In genomic region chrX:46954716-46955115, GRCh38 we compare ENCODE assay signal across 1 cellular context.
TF ChIP-seq lines count a peak whose summit lies in the region.

No MANE protein-coding gene starts in this region.

TF ChIP-seq in WTC11, 78 proteins besides CTCF, POLR2A, EP300 and RAD21 (continued from another document):
- no peak for TF ChIP-seq ZNF512 (CRISPR knock-in tag; IDR thresholded peaks at IDR 0.05; ENCODE audit: borderline replicate concordance)
- no peak for TF ChIP-seq CREM (CRISPR knock-in tag; IDR thresholded peaks at IDR 0.05)
- TF ChIP-seq AR (CRISPR knock-in tag; IDR thresholded peaks at IDR 0.05): no peak
- no peak for TF ChIP-seq ESRRA (CRISPR knock-in tag; IDR thresholded peaks at IDR 0.05; ENCODE audit: borderline replicate concordance)
- no peak for TF ChIP-seq ZNF671 (CRISPR knock-in tag; IDR thresholded peaks at IDR 0.05)
- TF ChIP-seq ZMAT4 (CRISPR knock-in tag; IDR thresholded peaks at IDR 0.05): no peak
- no peak for TF ChIP-seq ZNF416 (CRISPR knock-in tag; IDR thresholded peaks at IDR 0.05)
- no peak for TF ChIP-seq ZNF423 (CRISPR knock-in tag; IDR thresholded peaks at IDR 0.05)
- no peak for TF ChIP-seq RELA (CRISPR knock-in tag; IDR thresholded peaks at IDR 0.05; ENCODE audit: borderline replicate concordance)
- no peak for TF ChIP-seq HMGA2 (CRISPR knock-in tag; IDR thresholded peaks at IDR 0.05)
- no peak for TF ChIP-seq ZNF263 (CRISPR knock-in tag; IDR thresholded peaks at IDR 0.05; ENCODE audit: low read depth)
- no peak for TF ChIP-seq FOXJ3 (CRISPR knock-in tag; IDR thresholded peaks at IDR 0.05; ENCODE audit: borderline replicate concordance)
- TF ChIP-seq CBFB (CRISPR knock-in tag; IDR thresholded peaks at IDR 0.05; ENCODE audit: low read depth): no peak
- TF ChIP-seq ARID4B (CRISPR knock-in tag; IDR thresholded peaks at IDR 0.05; ENCODE audit: borderline replicate concordance): no peak
- no peak for TF ChIP-seq HMGXB4 (CRISPR knock-in tag; IDR thresholded peaks at IDR 0.05)
- TF ChIP-seq TCF7 (CRISPR knock-in tag; IDR thresholded peaks at IDR 0.05; ENCODE audit: low read depth): no peak
- no peak for TF ChIP-seq FOXK1 (CRISPR knock-in tag; IDR thresholded peaks at IDR 0.05)
